In the genomic region with DNA sequence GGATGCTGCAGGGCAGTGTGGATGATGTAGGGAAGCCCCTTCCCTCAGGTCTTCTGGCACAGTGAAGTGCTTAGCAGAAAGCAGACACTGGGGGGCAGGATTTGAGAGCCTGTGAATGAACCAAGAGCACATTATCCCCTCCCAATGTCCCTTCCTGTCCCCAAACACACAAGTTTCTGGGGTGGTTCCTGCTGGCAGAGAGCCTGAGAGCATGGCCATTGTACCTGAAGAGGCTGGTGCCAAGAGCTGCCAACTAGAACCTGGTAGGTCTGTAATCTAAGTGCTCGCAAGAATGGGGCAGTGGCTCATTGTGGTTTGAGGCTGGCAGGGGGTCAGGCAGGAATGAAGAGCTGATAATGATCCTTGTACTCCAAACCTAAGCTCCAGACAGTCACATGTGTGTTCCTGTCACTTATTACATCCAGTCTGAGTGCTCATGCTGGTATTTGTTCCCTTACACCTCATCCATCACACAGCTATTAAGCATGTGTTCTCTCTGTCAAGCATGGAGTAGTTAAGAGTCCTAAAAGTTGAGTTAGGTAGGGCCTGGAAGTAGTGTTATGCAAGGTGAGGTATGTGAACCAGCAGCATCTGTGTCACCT, we compare ENCODE assay signal across 9 cellular contexts. TPM values are rescaled to one million over a fixed set of nuclear protein-coding genes. Genes with fewer than 3 reads are reported as not detected.
DNase-seq lines count a peak whose midpoint lies in the region; ATAC-seq and TF ChIP-seq lines count a peak whose summit lies in the region.
"Had no signal": no experiment of that assay in that cellular context is flagged by ENCODE, and none has a peak within 500 bp of the region (broad histone marks: within the 10 kb centered on the region; RNA-seq: fewer than 3 reads in every experiment).

No MANE protein-coding gene starts in this region.

- no peaks in the 10 kb centered on the region for H3K27me3 Mint-ChIP-seq in activated naive CD8-positive, alpha-beta T cell treated with anti-CD3 and anti-CD28 coated beads, Interleukin-2, amount 50 U/mL, for 24 hours
- H3K27me3 Mint-ChIP-seq in progenitor cell of endocrine pancreas, result no peaks in the 10 kb centered on the region
- no peaks in the 10 kb centered on the region for H3K27me3 Mint-ChIP-seq in stimulated activated memory B cell treated with anti-CD40 and anti-IgM and Interleukin-4, amounts not matched to agents 10 μg/mL and 1 μg/mL and 100 μg/mL, for 72 hours
- H3K27me3 Mint-ChIP-seq: B cell had no signal

- no peaks in the 10 kb centered on the region for H3K9me3 Mint-ChIP-seq in activated naive CD8-positive, alpha-beta T cell treated with anti-CD3 and anti-CD28 coated beads, Interleukin-2, amount 50 U/mL, for 24 hours
- H3K9me3 Mint-ChIP-seq in progenitor cell of endocrine pancreas (ENCODE audit: low read depth), result peaks cover 15% of the 10 kb centered on the region
- peaks cover 6% of the 10 kb centered on the region for H3K9me3 Mint-ChIP-seq in stimulated activated memory B cell treated with anti-CD40 and anti-IgM and Interleukin-4, amounts not matched to agents 10 μg/mL and 1 μg/mL and 100 μg/mL, for 72 hours

- H3K4me3 Mint-ChIP-seq in activated naive CD8-positive, alpha-beta T cell treated with anti-CD3 and anti-CD28 coated beads, Interleukin-2, amount 50 U/mL, for 24 hours, result no peak overlapping the region
- no peak overlapping the region for H3K4me3 Mint-ChIP-seq in progenitor cell of endocrine pancreas (ENCODE audit: low read depth)
- no peak overlapping the region for H3K4me3 Mint-ChIP-seq in stimulated activated memory B cell treated with anti-CD40 and anti-IgM and Interleukin-4, amounts not matched to agents 10 μg/mL and 1 μg/mL and 100 μg/mL, for 72 hours
- H3K4me3 Mint-ChIP-seq: B cell had no signal

- H3K36me3 Mint-ChIP-seq in activated naive CD8-positive, alpha-beta T cell treated with anti-CD3 and anti-CD28 coated beads, Interleukin-2, amount 50 U/mL, for 24 hours (ENCODE audit: low read depth), result no peaks in the 10 kb centered on the region
- no peaks in the 10 kb centered on the region for H3K36me3 Mint-ChIP-seq in progenitor cell of endocrine pancreas (ENCODE audit: insufficient read depth)
- H3K36me3 Mint-ChIP-seq in stimulated activated memory B cell treated with anti-CD40 and anti-IgM and Interleukin-4, amounts not matched to agents 10 μg/mL and 1 μg/mL and 100 μg/mL, for 72 hours, result no peaks in the 10 kb centered on the region

- no peak overlapping the region for H3K27ac Mint-ChIP-seq in activated naive CD8-positive, alpha-beta T cell treated with anti-CD3 and anti-CD28 coated beads, Interleukin-2, amount 50 U/mL, for 24 hours
- no peak overlapping the region for H3K27ac Mint-ChIP-seq in progenitor cell of endocrine pancreas
- H3K27ac Mint-ChIP-seq in stimulated activated memory B cell treated with anti-CD40 and anti-IgM and Interleukin-4, amounts not matched to agents 10 μg/mL and 1 μg/mL and 100 μg/mL, for 72 hours, result no peak overlapping the region
- H3K27ac Mint-ChIP-seq: B cell had no signal

- no peaks in the 10 kb centered on the region for H3K4me1 Mint-ChIP-seq in activated naive CD8-positive, alpha-beta T cell treated with anti-CD3 and anti-CD28 coated beads, Interleukin-2, amount 50 U/mL, for 24 hours
- H3K4me1 Mint-ChIP-seq in progenitor cell of endocrine pancreas (ENCODE audit: low read depth), result peaks cover 1% of the 10 kb centered on the region
- H3K4me1 Mint-ChIP-seq in stimulated activated memory B cell treated with anti-CD40 and anti-IgM and Interleukin-4, amounts not matched to agents 10 μg/mL and 1 μg/mL and 100 μg/mL, for 72 hours, result peaks cover 6% of the 10 kb centered on the region

- intact Hi-C loops in posterior cingulate gyrus (cut with DNase I), result loop anchor here (10.0 kb wide), 1 partner anchor 130 kb away; no protein-coding TSS in a partner anchor

- DNase-seq in NK-92 treated with Interleukin-12 subunit alpha and Interleukin-12 subunit beta, amount 100 ng/mL, for 24 hours (lab: John Stamatoyannopoulos, UW), result peak; percentile 17
- DNase-seq in NK-92 (lab: John Stamatoyannopoulos, UW; ENCODE audit: unreplicated experiment), result no peak
- peak; percentile 73 for DNase-seq in MV-4-11 (lab: John Stamatoyannopoulos, UW)
- DNase-seq in activated naive CD8-positive, alpha-beta T cell treated with anti-CD3 and anti-CD28 coated beads, Interleukin-2, amount 50 U/mL, for 24 hours, result peak; percentile 24
- no peak for DNase-seq in progenitor cell of endocrine pancreas (ENCODE audit: low spot score, unreplicated experiment)
- DNase-seq in posterior cingulate gyrus, result no peak
- DNase-seq in Ammon's horn (ENCODE audit: low spot score), result no peak

- peak; percentile 34 for TF ChIP-seq CTCF in progenitor cell of endocrine pancreas (IDR thresholded peaks at IDR 0.05; ENCODE audit: unreplicated experiment)

- ATAC-seq in activated naive CD8-positive, alpha-beta T cell treated with anti-CD3 and anti-CD28 coated beads, Interleukin-2, amount 50 U/mL, for 24 hours, result no peak
- no peak for ATAC-seq in stimulated activated memory B cell treated with anti-CD40 and anti-IgM and Interleukin-4, amounts not matched to agents 10 μg/mL and 1 μg/mL and 100 μg/mL, for 72 hours

RNA-seq across cellular contexts. Expression of gene CCR1, which starts 6.7 kb away (rescaled TPM):
- total RNA-seq in progenitor cell of endocrine pancreas, result 0.11 and 0.14 TPM in 2 replicates

RNA-seq across cellular contexts. Expression of gene CCR3, which starts 27.4 kb away (rescaled TPM):
- not detected in 2 replicates for total RNA-seq in progenitor cell of endocrine pancreas
- total RNA-seq: B cell had no signal

Comparison
In these comparisons a context has a peak if more than half of its experiments do, and no peak if none do; other contexts are left out.
1. DNase-seq: peak in NK-92 treated with Interleukin-12 subunit alpha and Interleukin-12 subunit beta, amount 100 ng/mL, for 24 hours (single experiment), MV-4-11 (single experiment) and activated naive CD8-positive, alpha-beta T cell treated with anti-CD3 and anti-CD28 coated beads, Interleukin-2, amount 50 U/mL, for 24 hours (single experiment); none in NK-92 (single experiment), progenitor cell of endocrine pancreas (single experiment), posterior cingulate gyrus (0 of 10) and Ammon's horn (single experiment).